In the genomic region with DNA sequence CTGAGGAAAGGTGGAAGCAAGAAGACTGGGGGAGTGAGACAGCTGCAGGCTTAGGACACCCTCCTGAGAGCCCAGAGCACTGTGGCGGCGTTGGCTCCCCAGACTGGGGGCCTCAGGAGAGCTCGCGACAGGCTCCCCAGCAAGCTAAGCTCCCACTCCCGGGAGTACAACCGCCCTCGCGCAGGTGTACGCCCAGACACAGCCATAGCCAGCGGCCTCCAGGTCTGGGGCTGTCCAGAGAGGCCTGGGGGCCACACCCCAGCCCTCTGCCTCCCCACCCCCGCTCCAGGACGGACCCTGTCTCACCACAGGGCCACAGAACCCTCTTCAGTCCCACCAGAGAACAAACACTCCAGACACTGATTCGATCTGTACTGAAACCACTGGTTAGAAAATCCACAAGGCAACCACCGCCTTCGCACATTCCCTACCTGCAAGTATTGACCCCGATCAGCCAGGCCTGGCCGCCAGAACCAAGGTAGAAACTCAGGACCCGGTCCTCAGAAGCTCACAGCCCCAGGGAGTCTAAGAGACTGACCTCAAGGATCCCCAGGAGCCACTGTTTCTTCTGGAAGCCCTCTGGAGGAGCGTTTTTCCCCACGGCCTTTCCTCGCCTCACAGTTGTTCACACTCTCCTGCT, we compare ENCODE assay signal across 20 cellular contexts. TPM values are rescaled to one million over a fixed set of nuclear protein-coding genes. Genes with fewer than 3 reads are reported as not detected.
DNase-seq lines count a peak whose midpoint lies in the region; ATAC-seq, FAIRE-seq and TF ChIP-seq lines count a peak whose summit lies in the region.
"Had no signal": no experiment of that assay in that cellular context is flagged by ENCODE, and none has a peak within 500 bp of the region (broad histone marks: within the 10 kb centered on the region; RNA-seq: fewer than 3 reads in every experiment).

No MANE protein-coding gene starts in this region.

- H2AFZ ChIP-seq in ACC112 (ENCODE audit: low read length, unreplicated experiment) (no peak overlapping the region), SK-N-SH (ENCODE audit: low read depth) (no peak overlapping the region), endothelial cell of umbilical vein (ENCODE audit: low read depth, low read length) (no peak overlapping the region)

- peak; percentile 18 for FAIRE-seq in endothelial cell of umbilical vein (lab: Jason Lieb, UNC)
- FAIRE-seq: GM19239, HepG2 had no signal

- POLR2A ChIA-PET in SK-N-SH (lab: Yijun Ruan, JAX) = interaction anchor here (1.2 kb wide), 1 partner anchor 14 kb away, joined by 3 read pairs; no protein-coding TSS in a partner anchor
- POLR2A ChIA-PET in endothelial cell of umbilical vein (lab: Charles Lee) = no interaction called here

- ATAC-seq in naive B cell (ENCODE audit: low read depth in 2 of 2) = no peak

- CTCF ChIA-PET in SK-N-SH (lab: Yijun Ruan, JAX) = no interaction called here
- CTCF ChIA-PET in endothelial cell of umbilical vein (lab: Charles Lee) = interaction anchor here (0.8 to 1.7 kb wide), 5 partner anchors 278 to 559 kb away, joined by 3 to 6 read pairs (median 4); no protein-coding TSS in a partner anchor

- H3K79me2 ChIP-seq in ACC112 (ENCODE audit: control insufficient read depth, insufficient read depth, low read length, unreplicated experiment) (no peaks in the 10 kb centered on the region), SK-N-SH (ENCODE audit: insufficient read depth) (no peaks in the 10 kb centered on the region), endothelial cell of umbilical vein (ENCODE audit: control insufficient read depth, insufficient read depth, low read length) (no peaks in the 10 kb centered on the region)

- peak overlapping the region in 5 of 8 donors; percentile 7 to 32 (median 25) for H3K4me3 Mint-ChIP-seq in naive B cell

- H3K27ac ChIP-seq in ACC112 (ENCODE audit: low read depth, low read length) (no peak overlapping the region), SK-N-SH (ENCODE audit: low read depth in 2 of 2, low read length in 1 of 2) (no peak overlapping the region), endothelial cell of umbilical vein (ENCODE audit: insufficient read depth, low read depth, low read length) (no peak overlapping the region), ovary (no peak overlapping the region)
- H3K27ac ChIP-seq: spleen, vagina had no signal

- no peak for TF ChIP-seq POLR2A in endothelial cell of umbilical vein (IDR thresholded peaks at IDR 0.05; ENCODE audit: low read depth, low read length)
- no peak for TF ChIP-seq POLR2A in ovary (IDR thresholded peaks at IDR 0.05)

- no peak for TF ChIP-seq RAD21 in SK-N-SH (IDR thresholded peaks at IDR 0.05; ENCODE audit: low read length)

- H3K27ac Mint-ChIP-seq in naive B cell = peak overlapping the region in 1 of 6 donors; percentile 20
- H3K27ac Mint-ChIP-seq: activated naive CD8-positive, alpha-beta T cell had no signal

- BruUV-seq in endothelial cell of umbilical vein (replicated peaks; lab: Mats Ljungman, UMichigan) = no TSS peak

- peaks cover 0 to 16% (median 3%) of the 10 kb centered on the region in 7 donors for H3K9me3 Mint-ChIP-seq in naive B cell
- H3K9me3 Mint-ChIP-seq: activated T-cell treated with anti-CD3 and anti-CD28 coated beads, Interleukin-2, amount 50 U/mL, for 4 hours had no signal

- TF ChIP-seq CTCF in SK-N-SH (IDR thresholded peaks at IDR 0.05) = no peak
- no peak for TF ChIP-seq CTCF in endothelial cell of umbilical vein (IDR thresholded peaks at IDR 0.05; ENCODE audit: extremely low read depth in 1 of 2, insufficient read depth in 1 of 2, low read depth in 1 of 2, low read length in 2 of 2)
- TF ChIP-seq CTCF in ovary (IDR thresholded peaks at IDR 0.05) = no peak

- H3K36me3 Mint-ChIP-seq in naive B cell = peaks cover 0 to 4% of the 10 kb centered on the region in 2 donors

- H3K9me3 ChIP-seq in SK-N-SH (no peaks in the 10 kb centered on the region), endothelial cell of umbilical vein (replicated peaks; ENCODE audit: control insufficient read depth, insufficient read depth, low read length) (no peaks in the 10 kb centered on the region), ovary (no peaks in the 10 kb centered on the region)
- H3K9me3 ChIP-seq: mucosa of descending colon, spleen, vagina had no signal

- H3K36me3 ChIP-seq in ACC112 (ENCODE audit: insufficient read depth, low read length) (no peaks in the 10 kb centered on the region), SK-N-SH (replicated peaks in 1 of 2; ENCODE audit: control insufficient read depth in 1 of 2, insufficient read depth in 2 of 2, low read length in 1 of 2) (no peaks in the 10 kb centered on the region), endothelial cell of umbilical vein (ENCODE audit: control insufficient read depth in 2 of 2, extremely low read depth in 1 of 2, insufficient read depth in 2 of 2, low read length in 2 of 2) (no peaks in the 10 kb centered on the region), ovary (no peaks in the 10 kb centered on the region)
- H3K36me3 ChIP-seq: spleen, vagina had no signal

- intact Hi-C loops in endothelial cell of umbilical vein (cut with micrococcal nuclease) = no loop called here
- intact Hi-C loops in ovary (cut with DNase I) = no loop called here

- H3K4me2 ChIP-seq in SK-N-SH (0 out of 2 replicates have a peak overlapping the region, but pooled peaks have one; percentile 38), endothelial cell of umbilical vein (ENCODE audit: insufficient read depth, low read length) (no peak overlapping the region)

- DNase-seq in SK-N-SH = no peak
- no peak for DNase-seq in endothelial cell of umbilical vein (ENCODE audit: low read depth, low spot score)
- no peak for DNase-seq in naive B cell
- no peak for DNase-seq in ovary
- DNase-seq in stimulated activated CD4-positive, alpha-beta T cell treated with anti-CD3 and anti-CD28 coated beads, Interleukin-4, amount 100 ng/mL, for 24 hours = no peak
- DNase-seq in stimulated activated CD4-positive, alpha-beta T cell treated with anti-CD3 and anti-CD28 coated beads, Interleukin-15, amount 100 ng/mL, for 24 hours = no peak
- no peak for DNase-seq in activated CD4-positive, alpha-beta T cell treated with anti-CD3 and anti-CD28 coated beads, Interleukin-2, amount 50 U/mL, for 4 hours
- DNase-seq: ACHN; activated T-cell treated with anti-CD3 and anti-CD28 coated beads, Interleukin-2, amount 50 U/mL, for 4 hours; foreskin melanocyte; mucosa of descending colon; NCI-H187 treated with DMSO at 0.1 percent for 48 hours; SHP77; spleen had no signal

- dilution Hi-C loops in endothelial cell of umbilical vein (cut with MboI; ENCODE audit: extremely low pct_ligation_motif_present, low sequenced_read_pairs) = no loop called here

- H3K9ac ChIP-seq in SK-N-SH (no peak overlapping the region), endothelial cell of umbilical vein (replicated peaks; ENCODE audit: extremely low read depth, insufficient read depth, low read length) (no peak overlapping the region)

- H3K27me3 Mint-ChIP-seq in naive B cell = peaks cover 68 to 89% (median 73%) of the 10 kb centered on the region in 3 donors

- H3K9me2 ChIP-seq in SK-N-SH = no peaks in the 10 kb centered on the region

- H3K4me1 ChIP-seq in ACC112 (ENCODE audit: control insufficient read depth, insufficient read depth, low read length, unreplicated experiment) (no peaks in the 10 kb centered on the region), SK-N-SH (ENCODE audit: control insufficient read depth in 1 of 2, insufficient read depth in 2 of 2, low read depth in 1 of 2, low read length in 1 of 2) (peaks cover 0 to 5% of the 10 kb centered on the region in 2 experiments; a peak in 1 of 4 replicates), endothelial cell of umbilical vein (ENCODE audit: control insufficient read depth, extremely low read depth, insufficient read depth, low read length) (peaks cover 7% of the 10 kb centered on the region), ovary (ENCODE audit: insufficient read depth) (peaks cover 7% of the 10 kb centered on the region)

- no peaks in the 10 kb centered on the region for H3K9me1 ChIP-seq in endothelial cell of umbilical vein (replicated peaks; ENCODE audit: control insufficient read depth, extremely low read depth, insufficient read depth, low read length)

- peak overlapping the region; percentile 50; the same call in 1 of the 2 replicates for H3K4me3 ChIP-seq in ACC112 (ENCODE audit: low read depth, low read length)
- no peak overlapping the region for H3K4me3 ChIP-seq in SK-N-SH (ENCODE audit: low read depth in 2 of 2, low read length in 1 of 2)
- no peak overlapping the region for H3K4me3 ChIP-seq in endothelial cell of umbilical vein (replicated peaks in 1 of 3; ENCODE audit: insufficient read depth in 1 of 3, low read depth in 1 of 3, low read length in 3 of 3)
- H3K4me3 ChIP-seq in ovary = no peak overlapping the region
- H3K4me3 ChIP-seq: mucosa of descending colon had no signal

- TF ChIP-seq EP300 in SK-N-SH (IDR thresholded peaks at IDR 0.05; ENCODE audit: borderline replicate concordance in 1 of 2, low read depth in 1 of 2, low read length in 1 of 2) (no peak), ovary (IDR thresholded peaks at IDR 0.05) (no peak)

- H3K27me3 ChIP-seq in ACC112 (ENCODE audit: insufficient read depth, low read length) (peaks cover 99% of the 10 kb centered on the region), SK-N-SH (ENCODE audit: insufficient read depth) (peaks cover 100% of the 10 kb centered on the region), endothelial cell of umbilical vein (ENCODE audit: control insufficient read depth in 2 of 2, insufficient read depth in 2 of 2, low read length in 2 of 2) (peaks cover 57 to 75% of the 10 kb centered on the region in 2 experiments), ovary (peaks cover 2% of the 10 kb centered on the region)

- peaks cover 0 to 22% (median 6%) of the 10 kb centered on the region in 3 donors for H3K4me1 Mint-ChIP-seq in naive B cell

- 20% methylated on average over 12 of the region's 21 CpGs for WGBS in SK-N-SH (ENCODE audit: low lambda C conversion rate)
- WGBS in ovary, 3 donors = 63 to 77% (median 70%) methylated on average over 21 of the region's 21 CpGs

- H4K20me1 ChIP-seq in SK-N-SH (ENCODE audit: insufficient read depth) = no peaks in the 10 kb centered on the region
- H4K20me1 ChIP-seq in endothelial cell of umbilical vein (replicated peaks; ENCODE audit: control insufficient read depth, extremely low read depth, insufficient read depth, low read length) = no peaks in the 10 kb centered on the region

- no peaks in the 10 kb centered on the region for H3F3A ChIP-seq in SK-N-SH (replicated peaks; ENCODE audit: insufficient read depth)

RNA-seq across cellular contexts. Expression of gene ZIC5, which starts 16.3 kb away (rescaled TPM):
- polyA plus RNA-seq in SK-N-SH (2012; rRNA removed) (not detected in 2 replicates), endothelial cell of umbilical vein (not detected in 2 replicates), naive B cell (ENCODE audit: low read depth in 6 of 6) (not detected), ovary (not detected)
- not detected in 2 replicates for polyA plus RNA-seq in SK-N-SH (2012; cell fraction: cytosol; rRNA removed)
- polyA plus RNA-seq in SK-N-SH (2012; cell fraction: nucleus; rRNA removed) = not detected in 2 replicates
- total RNA-seq in endothelial cell of umbilical vein (not detected in 2 replicates), ovary (under 1 TPM in 2 of 7 donors, not detected in 5; 0.10 to 0.11 TPM)
- not detected in 2 replicates for polyA plus RNA-seq in endothelial cell of umbilical vein (2011; cell fraction: cytosol; rRNA removed)
- polyA plus RNA-seq in endothelial cell of umbilical vein (2011; cell fraction: nucleus; rRNA removed) = not detected in 2 replicates
- polyA plus RNA-seq in endothelial cell of umbilical vein (2012) = not detected in 2 replicates
- 0.04 TPM in 1 of 2 replicates, not detected in the other for polyA minus RNA-seq in endothelial cell of umbilical vein
- 2.3 TPM for polyA minus RNA-seq in endothelial cell of umbilical vein (2011; cell fraction: cytosol; rRNA and poly(A)+ RNA removed)
- not detected in 2 replicates for polyA minus RNA-seq in endothelial cell of umbilical vein (2011; cell fraction: nucleus; rRNA and poly(A)+ RNA removed)
- total RNA-seq: activated T-cell treated with anti-CD3 and anti-CD28 coated beads, Interleukin-2, amount 50 U/mL, for 4 hours; MCF 10A; mucosa of descending colon; spleen; vagina had no signal
- polyA plus RNA-seq: spleen had no signal

RNA-seq across cellular contexts. Expression of gene ZIC2, which starts 26.4 kb away (rescaled TPM):
- polyA plus RNA-seq in SK-N-SH (2012; rRNA removed) = not detected in 2 replicates
- not detected in 2 replicates for polyA plus RNA-seq in SK-N-SH (2012; cell fraction: cytosol; rRNA removed)
- polyA plus RNA-seq in SK-N-SH (2012; cell fraction: nucleus; rRNA removed) = not detected in 2 replicates
- not detected in 2 replicates for total RNA-seq in endothelial cell of umbilical vein
- 0.03 TPM in 1 of 2 replicates, not detected in the other for polyA plus RNA-seq in endothelial cell of umbilical vein
- not detected in 2 replicates for polyA plus RNA-seq in endothelial cell of umbilical vein (2011; cell fraction: cytosol; rRNA removed)
- not detected in 2 replicates for polyA plus RNA-seq in endothelial cell of umbilical vein (2011; cell fraction: nucleus; rRNA removed)
- not detected in 2 replicates for polyA plus RNA-seq in endothelial cell of umbilical vein (2012)
- polyA minus RNA-seq in endothelial cell of umbilical vein = not detected in 2 replicates
- polyA minus RNA-seq in endothelial cell of umbilical vein (2011; cell fraction: cytosol; rRNA and poly(A)+ RNA removed) = 7.9 TPM
- not detected in 2 replicates for polyA minus RNA-seq in endothelial cell of umbilical vein (2011; cell fraction: nucleus; rRNA and poly(A)+ RNA removed)
- polyA plus RNA-seq in naive B cell (ENCODE audit: low read depth in 6 of 6) = not detected
- under 1 TPM in 1 of 7 donors, not detected in 6; 0.36 TPM for total RNA-seq in ovary
- polyA plus RNA-seq in ovary = under 1 TPM; 0.02 to 0.07 TPM
- total RNA-seq: HepG2, spleen, vagina had no signal
- polyA plus RNA-seq: spleen had no signal
